Comparison of ENCODE assay signal across 2 cellular contexts in the genomic region with DNA sequence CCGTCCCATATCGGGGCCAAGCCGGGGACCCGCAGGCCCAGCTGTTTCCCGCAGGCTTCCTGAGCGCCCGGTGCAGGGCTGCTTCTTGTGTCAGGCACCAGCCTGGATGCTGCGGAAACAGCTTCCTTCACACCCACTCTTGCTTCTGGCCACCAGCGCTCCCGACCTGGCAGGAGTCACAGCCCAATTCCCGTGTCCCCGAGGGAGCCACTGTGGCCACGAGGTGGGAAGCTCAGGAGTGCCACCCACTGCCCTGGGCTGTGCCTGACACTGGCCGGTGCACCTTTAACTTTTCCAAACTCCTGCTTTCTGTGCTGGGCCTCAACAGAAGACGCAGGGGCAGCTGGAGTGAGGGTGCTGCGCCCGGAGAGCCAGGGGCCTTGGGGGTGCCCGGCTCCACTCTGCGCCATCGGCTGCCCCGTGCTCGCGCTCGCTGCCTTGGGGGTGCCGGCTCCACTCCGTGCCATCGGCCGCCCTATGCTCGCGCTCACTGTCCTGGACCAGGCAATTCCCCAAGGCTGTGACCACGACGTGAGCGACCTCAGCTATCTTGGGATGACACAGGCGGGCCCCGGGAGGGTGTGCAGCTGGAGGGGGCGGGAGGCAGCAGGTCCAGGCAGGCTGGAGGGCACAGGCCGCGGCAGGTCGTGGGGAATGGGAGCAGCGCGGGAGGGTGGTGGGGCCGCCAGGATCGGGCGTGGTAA.
TF ChIP-seq lines count a peak whose summit lies in the region.

No MANE protein-coding gene starts in this region.

TF ChIP-seq in HEK293, 187 proteins besides CTCF, POLR2A, EP300 and RAD21:
- no peak for TF ChIP-seq ZNF350 (tag by site-specific recombination; IDR thresholded peaks at IDR 0.05)
- peak; percentile 43; the same call in 1 of the 2 replicates for TF ChIP-seq KLF1 (tag by site-specific recombination; IDR thresholded peaks at IDR 0.05)
TF ChIP-seq in HEK293: peak in this region for 1.

TF ChIP-seq in GM12878, 131 proteins besides CTCF, POLR2A, EP300 and RAD21:
- 0 out of 2 replicates have a peak, but pooled peaks have one; percentile 39 for TF ChIP-seq TCF3 (IDR thresholded peaks at IDR 0.05; ENCODE audit: borderline replicate concordance, insufficient read depth, low read depth, low read length)
- TF ChIP-seq, protein P1, sequence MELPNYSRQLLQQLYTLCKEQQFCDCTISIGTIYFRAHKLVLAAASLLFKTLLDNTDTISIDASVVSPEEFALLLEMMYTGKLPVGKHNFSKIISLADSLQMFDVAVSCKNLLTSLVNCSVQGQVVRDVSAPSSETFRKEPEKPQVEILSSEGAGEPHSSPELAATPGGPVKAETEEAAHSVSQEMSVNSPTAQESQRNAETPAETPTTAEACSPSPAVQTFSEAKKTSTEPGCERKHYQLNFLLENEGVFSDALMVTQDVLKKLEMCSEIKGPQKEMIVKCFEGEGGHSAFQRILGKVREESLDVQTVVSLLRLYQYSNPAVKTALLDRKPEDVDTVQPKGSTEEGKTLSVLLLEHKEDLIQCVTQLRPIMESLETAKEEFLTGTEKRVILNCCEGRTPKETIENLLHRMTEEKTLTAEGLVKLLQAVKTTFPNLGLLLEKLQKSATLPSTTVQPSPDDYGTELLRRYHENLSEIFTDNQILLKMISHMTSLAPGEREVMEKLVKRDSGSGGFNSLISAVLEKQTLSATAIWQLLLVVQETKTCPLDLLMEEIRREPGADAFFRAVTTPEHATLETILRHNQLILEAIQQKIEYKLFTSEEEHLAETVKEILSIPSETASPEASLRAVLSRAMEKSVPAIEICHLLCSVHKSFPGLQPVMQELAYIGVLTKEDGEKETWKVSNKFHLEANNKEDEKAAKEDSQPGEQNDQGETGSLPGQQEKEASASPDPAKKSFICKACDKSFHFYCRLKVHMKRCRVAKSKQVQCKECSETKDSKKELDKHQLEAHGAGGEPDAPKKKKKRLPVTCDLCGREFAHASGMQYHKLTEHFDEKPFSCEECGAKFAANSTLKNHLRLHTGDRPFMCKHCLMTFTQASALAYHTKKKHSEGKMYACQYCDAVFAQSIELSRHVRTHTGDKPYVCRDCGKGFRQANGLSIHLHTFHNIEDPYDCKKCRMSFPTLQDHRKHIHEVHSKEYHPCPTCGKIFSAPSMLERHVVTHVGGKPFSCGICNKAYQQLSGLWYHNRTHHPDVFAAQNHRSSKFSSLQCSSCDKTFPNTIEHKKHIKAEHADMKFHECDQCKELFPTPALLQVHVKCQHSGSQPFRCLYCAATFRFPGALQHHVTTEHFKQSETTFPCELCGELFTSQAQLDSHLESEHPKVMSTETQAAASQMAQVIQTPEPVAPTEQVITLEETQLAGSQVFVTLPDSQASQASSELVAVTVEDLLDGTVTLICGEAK (IDR thresholded peaks at IDR 0.05; ENCODE audit: borderline replicate concordance): no peak
- TF ChIP-seq TBL1XR1 (IDR thresholded peaks at IDR 0.05; ENCODE audit: low read depth, low read length): no peak
- no peak for TF ChIP-seq WRNIP1 (IDR thresholded peaks at IDR 0.05; ENCODE audit: borderline replicate concordance, low read depth, low read length)
- peak; percentile 75 for TF ChIP-seq BCL3 (IDR thresholded peaks at IDR 0.05; ENCODE audit: borderline replicate concordance, insufficient read depth, low read depth, low read length, poor library complexity, severe bottlenecking)
